Comparison of ENCODE assay signal across 8 cellular contexts in genomic region chr5:32312682-32313523, GRCh38. TPM values are rescaled to one million over a fixed set of nuclear protein-coding genes. Genes with fewer than 3 reads are reported as not detected.
DNase-seq lines count a peak whose midpoint lies in the region; ATAC-seq and TF ChIP-seq lines count a peak whose summit lies in the region.

Gene MTMR12, minus strand, starts transcription at chr5:32312939. Its CDS starts 101 bp downstream, at chr5:32312838.

- H3K36me3 ChIP-seq in prostate gland: no peaks in the 10 kb centered on the region
- H3K36me3 ChIP-seq in urinary bladder (ENCODE audit: insufficient read depth): no peaks in the 10 kb centered on the region

- DNase-seq in NCI-H187 treated with DMSO at 0.1 percent for 48 hours (lab: John Stamatoyannopoulos, UW) (peak; percentile 99), anterior cingulate cortex (lab: John Stamatoyannopoulos, UW) (peak; percentile 88 to 100 (median 99)), left ventricle myocardium superior (peak; percentile 100), prostate gland (ENCODE audit: low spot score) (peak; percentile 100)

- H3K4me1 ChIP-seq in prostate gland (replicated peaks) (no peaks in the 10 kb centered on the region), urinary bladder (ENCODE audit: insufficient read depth) (peaks cover 2% of the 10 kb centered on the region)

- TF ChIP-seq CTCF in prostate gland (IDR thresholded peaks at IDR 0.05): no peak

- H3K9me3 ChIP-seq in prostate gland: no peaks in the 10 kb centered on the region

- intact Hi-C loops in T-helper 2 cell treated with Interferon-gamma antibody and Interleukin-4, amounts not matched to agents 100 ng/mL and 5 ng/mL, for 36 hours (cut with micrococcal nuclease): loop anchor here (1.0 to 2.0 kb wide), 6 partner anchors 36 to 1128 kb away; partner anchors contain the start of genes GOLPH3, SUB1, TARS1 and ZFR
- intact Hi-C loops in left ventricle myocardium superior (cut with micrococcal nuclease): no loop called here
- intact Hi-C loops in prostate gland (cut with DNase I): loop anchor here (5.0 to 10.0 kb wide), 3 partner anchors 81 to 218 kb away; partner anchors contain the start of gene GOLPH3

- peak; percentile 98 for ATAC-seq in GM18499 (IDR thresholded peaks at IDR 0.05; ENCODE audit: insufficient read depth, unreplicated experiment)
- ATAC-seq in HG02943 (IDR thresholded peaks at IDR 0.05; ENCODE audit: low read depth, unreplicated experiment): peak; percentile 96
- ATAC-seq in left ventricle myocardium superior: peak; percentile 98

- WGBS in prostate gland: under 1% methylated on average over 50 of the region's 79 CpGs
- WGBS in urinary bladder: under 1% methylated on average over 79 of the region's 79 CpGs

- peak; percentile 94 for TF ChIP-seq POLR2A in prostate gland (IDR thresholded peaks at IDR 0.05)

- H3K27ac ChIP-seq in prostate gland: peak within 1 kb of the TSS; percentile 98 to 99
- H3K27ac ChIP-seq in urinary bladder (ENCODE audit: low read depth): peak within 1 kb of the TSS; percentile 96

- H3K4me3 ChIP-seq in prostate gland (peak within 1 kb of the TSS; percentile 96 to 98), urinary bladder (ENCODE audit: low read depth, low read length) (peak within 1 kb of the TSS; percentile 97)

- H3K27me3 ChIP-seq in prostate gland (replicated peaks; ENCODE audit: insufficient read depth): no peaks in the 10 kb centered on the region

RNA-seq across cellular contexts. Expression of gene MTMR12, which starts in this region (rescaled TPM):
- total RNA-seq in T-helper 2 cell treated with Interferon-gamma antibody and Interleukin-4, amounts not matched to agents 100 ng/mL and 5 ng/mL, for 36 hours: 24.7 and 28.8 TPM in 2 replicates
- total RNA-seq in left ventricle myocardium superior (17.4 TPM), prostate gland (10 to 100 TPM; 43.1 to 70.7 TPM), urinary bladder (32.6 TPM)
- 24.8 TPM for polyA plus RNA-seq in urinary bladder

Comparison
In these comparisons a context has a peak if more than half of its experiments do, and no peak if none do; other contexts are left out.
1. Peak in every context shown above with its lines: DNase-seq, ATAC-seq, H3K4me3 ChIP-seq and H3K27ac ChIP-seq.